Comparison of ENCODE assay signal across 8 cellular contexts in the genomic region with DNA sequence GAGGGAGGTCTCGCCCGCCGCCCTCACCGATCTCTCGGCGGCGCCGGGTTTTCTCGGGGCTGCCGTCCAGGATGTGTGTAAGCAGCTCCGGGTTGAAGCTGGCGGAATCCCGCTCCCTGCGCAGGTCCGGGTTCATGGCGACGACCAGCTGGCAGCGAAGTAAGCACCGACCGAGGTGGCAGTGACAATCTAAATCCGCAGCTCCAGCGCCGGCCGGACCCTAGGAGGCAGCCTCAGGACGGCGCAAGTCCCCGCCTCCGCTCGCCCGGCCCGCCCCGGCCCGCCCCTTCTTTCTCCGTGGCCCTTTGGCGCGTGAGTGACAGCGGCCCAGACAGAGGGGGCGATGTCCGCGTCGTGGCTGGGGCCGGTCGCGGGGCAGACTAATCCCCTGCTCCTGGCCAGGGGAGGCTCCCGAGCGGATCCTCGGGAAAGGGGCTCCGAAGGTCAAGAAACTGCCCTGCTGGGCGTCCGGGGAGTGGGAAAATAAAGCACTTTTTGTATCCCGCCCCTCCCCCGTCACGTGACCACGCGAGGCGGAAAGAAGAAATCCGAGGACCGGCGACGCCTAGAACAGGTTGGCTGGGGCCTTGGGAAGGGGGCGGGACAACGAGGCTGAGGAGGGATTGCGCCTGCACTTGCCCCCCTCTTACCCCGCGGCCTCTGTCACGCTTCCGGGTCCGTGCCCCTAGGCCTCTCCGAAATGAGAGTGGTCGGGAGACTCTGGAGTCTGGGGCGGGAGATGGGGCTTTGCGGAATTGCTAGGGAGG. TPM values are rescaled to one million over a fixed set of nuclear protein-coding genes. Genes with fewer than 3 reads are reported as not detected.
DNase-seq lines count a peak whose midpoint lies in the region; ATAC-seq, FAIRE-seq and TF ChIP-seq lines count a peak whose summit lies in the region.

A gene (minus strand): TSS at position 229 of the 767 bp plus-strand sequence. CDS start 93 bp downstream, at position 136.
A gene with protein sequence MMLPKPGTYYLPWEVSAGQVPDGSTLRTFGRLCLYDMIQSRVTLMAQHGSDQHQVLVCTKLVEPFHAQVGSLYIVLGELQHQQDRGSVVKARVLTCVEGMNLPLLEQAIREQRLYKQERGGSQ (plus strand): TSS at position 303 of the 767 bp plus-strand sequence. CDS start 6,953 bp downstream, outside the sequence.

- dilution Hi-C loops in mammary epithelial cell (cut with HindIII; ENCODE audit: low sequenced_read_pairs): no loop called here

- H2AFZ ChIP-seq in mammary epithelial cell (ENCODE audit: low read depth, low read length): peak within 1 kb of the TSS; percentile 93

- BruUV-seq in mammary epithelial cell (replicated peaks; lab: Mats Ljungman, UMichigan): no TSS peak

- whole genome bisulfite sequencing in mammary epithelial cell (ENCODE audit: low coverage, missing lambda C conversion rate): 1% methylated on average over 29 of the region's 72 CpGs
- WGBS in small intestine, 3 donors: 0 to 1% (median 0%) methylated on average over 60 to 72 of the region's 72 CpGs

- peaks cover 40% of the 10 kb centered on the region for H3K79me2 ChIP-seq in mammary epithelial cell (ENCODE audit: insufficient read depth, low read length)

- no peak for FAIRE-seq in small intestine (lab: Jason Lieb, UNC)

- TF ChIP-seq CTCF in AG04449 (IDR thresholded peaks at IDR 0.05; ENCODE audit: insufficient read depth, low read length, missing control alignments) (peak; percentile 45), WERI-Rb-1 (IDR thresholded peaks at IDR 0.05; ENCODE audit: low read depth, low read length) (peak; percentile 51), mammary epithelial cell (conservative IDR thresholded peaks at IDR 0.05 in 1 of 2, IDR thresholded peaks at IDR 0.05 in 1 of 2; ENCODE audit: extremely low read depth in 1 of 2, insufficient read depth in 1 of 2, low read depth in 1 of 2, low read length in 2 of 2) (peak in 1 of 2 donors; percentile 37)

- H3K36me3 ChIP-seq in WERI-Rb-1 (peaks cover 26% of the 10 kb centered on the region), mammary epithelial cell (ENCODE audit: insufficient read depth, low read length) (no peaks in the 10 kb centered on the region), iPS-20b (ENCODE audit: insufficient read depth, low read depth, low read length) (peaks cover 5% of the 10 kb centered on the region), small intestine (ENCODE audit: control insufficient read depth in 2 of 2, insufficient read depth in 2 of 2, low read length in 2 of 2) (no peaks in the 10 kb centered on the region)

- intact Hi-C loops in mammary epithelial cell (cut with micrococcal nuclease): loop anchor here (1.0 to 2.0 kb wide), 3 partner anchors 18 to 74 kb away; a partner anchor contains a TSS

- ATAC-seq in GM18870 (IDR thresholded peaks at IDR 0.05; ENCODE audit: unreplicated experiment) (peak; percentile 63), HG03135 (IDR thresholded peaks at IDR 0.05; ENCODE audit: unreplicated experiment) (peak; percentile 83)

- DNase-seq in AG04449 (ENCODE audit: low read depth, low spot score) (peak; percentile 84), NCI-H2227 (lab: John Stamatoyannopoulos, UW; ENCODE audit: unreplicated experiment) (peak; percentile 98), WERI-Rb-1 (peak; percentile 100), mammary epithelial cell (peak; percentile 94), small intestine (peak; percentile 98)

- no peaks in the 10 kb centered on the region for H3K27me3 ChIP-seq in WERI-Rb-1 (ENCODE audit: insufficient read depth, low read depth, severe bottlenecking)
- no peaks in the 10 kb centered on the region for H3K27me3 ChIP-seq in mammary epithelial cell (ENCODE audit: insufficient read depth, low read length)
- no peaks in the 10 kb centered on the region for H3K27me3 ChIP-seq in iPS-20b (ENCODE audit: insufficient read depth, low read length)
- H3K27me3 ChIP-seq in small intestine (ENCODE audit: control insufficient read depth in 2 of 2, insufficient read depth in 2 of 2, low read length in 2 of 2): no peaks in the 10 kb centered on the region

- peak within 1 kb of the TSS; percentile 74 for H3K4me2 ChIP-seq in mammary epithelial cell (ENCODE audit: insufficient read depth, low read depth, low read length)

- in situ Hi-C loops in mammary epithelial cell (cut with MboI; ENCODE audit: low sequenced_read_pairs in 2 of 2): no loop called here

- H3K9me3 ChIP-seq in WERI-Rb-1 (ENCODE audit: severe bottlenecking) (no peaks in the 10 kb centered on the region), mammary epithelial cell (replicated peaks; ENCODE audit: insufficient read depth, low read length) (no peaks in the 10 kb centered on the region), iPS-20b (ENCODE audit: insufficient read depth, low read depth, low read length) (no peaks in the 10 kb centered on the region), small intestine (ENCODE audit: control insufficient read depth, low read depth) (no peaks in the 10 kb centered on the region)

- H3K27ac ChIP-seq in WERI-Rb-1: peak within 1 kb of the TSS; percentile 98
- H3K27ac ChIP-seq in mammary epithelial cell (ENCODE audit: insufficient read depth, low read depth, low read length): peak within 1 kb of the TSS; percentile 91
- peak within 1 kb of the TSS; percentile 64 for H3K27ac ChIP-seq in iPS-20b (ENCODE audit: low read length)
- H3K27ac ChIP-seq in small intestine (ENCODE audit: low read depth in 1 of 2, low read length in 1 of 2): peak within 1 kb of the TSS; percentile 95 to 98

- H4K20me1 ChIP-seq in mammary epithelial cell (ENCODE audit: insufficient read depth, low read length): no peaks in the 10 kb centered on the region

- H3K4me3 ChIP-seq in AG04449 (ENCODE audit: low read depth, low read length) (peak within 1 kb of the TSS; percentile 89), WERI-Rb-1 (ENCODE audit: low read depth, low read length) (peak within 1 kb of the TSS; percentile 96), mammary epithelial cell (replicated peaks in 1 of 3; ENCODE audit: insufficient read depth in 1 of 3, low read depth in 2 of 3, low read length in 3 of 3) (peak within 1 kb of the TSS; percentile 68 to 90 (median 87)), iPS-20b (ENCODE audit: low read length) (peak within 1 kb of the TSS; percentile 94), small intestine (ENCODE audit: low read depth in 1 of 2, low read length in 2 of 2) (peak within 1 kb of the TSS; percentile 84 to 87)

- H3K9ac ChIP-seq in mammary epithelial cell (ENCODE audit: insufficient read depth, low read length): peak within 1 kb of the TSS; percentile 96
- H3K9ac ChIP-seq in iPS-20b (ENCODE audit: low read depth, low read length): peak within 1 kb of the TSS; percentile 94

- CTCF ChIA-PET in AG04449 (lab: Yijun Ruan, JAX) (interaction anchor here (0.7 to 1.1 kb wide), 4 partner anchors 10 to 26 kb away, joined by 3 to 4 read pairs (median 3); no protein-coding TSS in a partner anchor), mammary epithelial cell (lab: Charles Lee; ENCODE audit: low non-redundant PET) (interaction anchor here (0.6 kb wide), 1 partner anchor 177 kb away, joined by 5 read pairs; no protein-coding TSS in a partner anchor)

- H3K4me1 ChIP-seq in mammary epithelial cell (ENCODE audit: insufficient read depth, low read length): peaks cover 13% of the 10 kb centered on the region
- H3K4me1 ChIP-seq in iPS-20b (ENCODE audit: insufficient read depth, low read length): peaks cover 21% of the 10 kb centered on the region; the same call in 1 of the 2 replicates
- H3K4me1 ChIP-seq in small intestine (ENCODE audit: control insufficient read depth in 2 of 2, insufficient read depth in 1 of 2, low read depth in 1 of 2, low read length in 1 of 2): peaks cover 0 to 3% of the 10 kb centered on the region in 2 donors

- POLR2A ChIA-PET in AG04449 (lab: Yijun Ruan, JAX): interaction anchor here (0.8 to 1.1 kb wide), 3 partner anchors 18 to 69 kb away, joined by 3 to 4 read pairs (median 4); no protein-coding TSS in a partner anchor

RNA-seq across cellular contexts. Expression of the first gene that starts in this region (rescaled TPM):
- 10 to 100 TPM; 37.7 to 88.0 TPM for total RNA-seq in mammary epithelial cell
- 28.3 TPM for polyA plus RNA-seq in mammary epithelial cell
- polyA minus RNA-seq in mammary epithelial cell: 166 TPM
- polyA plus RNA-seq in small intestine: 100 to 1,000 TPM in 1 of 3 donors, 10 to 100 TPM in 2; 20.6 to 111 (median 67.6) TPM

RNA-seq across cellular contexts. Expression of the second gene that starts in this region (rescaled TPM):
- total RNA-seq in mammary epithelial cell: 10 to 100 TPM; 17.5 to 18.3 TPM
- polyA plus RNA-seq in mammary epithelial cell: 20.9 TPM
- 30.0 TPM for polyA minus RNA-seq in mammary epithelial cell
- 10 to 100 TPM; 28.6 to 96.6 (median 80.8) TPM for polyA plus RNA-seq in small intestine

Comparison
In these comparisons a context has a peak if more than half of its experiments do, and no peak if none do; other contexts are left out.
1. Peak in every context shown above with its lines: DNase-seq, ATAC-seq, H3K4me3 ChIP-seq and H3K27ac ChIP-seq.